In genomic region chr13:66922444-66922843, GRCh38 we compare ENCODE assay signal across 14 cellular contexts.
DNase-seq lines count a peak whose midpoint lies in the region; ATAC-seq and TF ChIP-seq lines count a peak whose summit lies in the region.
"Had no signal": no experiment of that assay in that cellular context is flagged by ENCODE, and none has a peak within 500 bp of the region (broad histone marks: within the 10 kb centered on the region; RNA-seq: fewer than 3 reads in every experiment).

No MANE protein-coding gene starts in this region.

- intact Hi-C loops in mammary epithelial cell (cut with micrococcal nuclease) = no loop called here
- intact Hi-C loops in breast epithelium (cut with DNase I; ENCODE audit: low total_unique reads) = no loop called here

- H3K9ac ChIP-seq in mammary epithelial cell (ENCODE audit: insufficient read depth, low read length) = no peak overlapping the region
- H3K9ac ChIP-seq: BLaER1 had no signal

- H3K27ac ChIP-seq in mammary epithelial cell (ENCODE audit: insufficient read depth, low read depth, low read length) (no peak overlapping the region), breast epithelium (no peak overlapping the region)
- H3K27ac ChIP-seq: BLaER1 had no signal

- H3K36me3 ChIP-seq in mammary epithelial cell (ENCODE audit: insufficient read depth, low read length) (no peaks in the 10 kb centered on the region), breast epithelium (no peaks in the 10 kb centered on the region)
- H3K36me3 ChIP-seq: BLaER1 had no signal

- WGBS in mammary epithelial cell (ENCODE audit: low coverage, missing lambda C conversion rate) = 79% methylated on average over 1 of the region's 1 CpG

- CTCF ChIA-PET in mammary epithelial cell (lab: Charles Lee; ENCODE audit: low non-redundant PET) = no interaction called here

- TF ChIP-seq CTCF in mammary epithelial cell (conservative IDR thresholded peaks at IDR 0.05 in 1 of 2, IDR thresholded peaks at IDR 0.05 in 1 of 2; ENCODE audit: extremely low read depth in 1 of 2, insufficient read depth in 1 of 2, low read depth in 1 of 2, low read length in 2 of 2) (no peak), breast epithelium (IDR thresholded peaks at IDR 0.05) (no peak)

- H3K27me3 Mint-ChIP-seq in activated T-cell treated with anti-CD3 and anti-CD28 coated beads, Interleukin-2, amount 50 U/mL, for 24 hours = no peaks in the 10 kb centered on the region
- H3K27me3 Mint-ChIP-seq: IgD-negative memory B cell had no signal

- H3K4me3 ChIP-seq in mammary epithelial cell (replicated peaks in 1 of 3; ENCODE audit: insufficient read depth in 1 of 3, low read depth in 2 of 3, low read length in 3 of 3) (no peak overlapping the region), breast epithelium (no peak overlapping the region)
- H3K4me3 ChIP-seq: BLaER1, GM23338 had no signal

- H4K20me1 ChIP-seq in mammary epithelial cell (ENCODE audit: insufficient read depth, low read length) = no peaks in the 10 kb centered on the region
- H4K20me1 ChIP-seq: BLaER1 had no signal

- H3K27me3 ChIP-seq in mammary epithelial cell (ENCODE audit: insufficient read depth, low read length) (no peaks in the 10 kb centered on the region), breast epithelium (no peaks in the 10 kb centered on the region)
- H3K27me3 ChIP-seq: BLaER1 had no signal

- dilution Hi-C loops in mammary epithelial cell (cut with HindIII; ENCODE audit: low sequenced_read_pairs) = no loop called here

- no TSS peak for BruUV-seq in mammary epithelial cell (replicated peaks; lab: Mats Ljungman, UMichigan)

- H2AFZ ChIP-seq in mammary epithelial cell (ENCODE audit: low read depth, low read length) = peak overlapping the region; percentile 3
- H2AFZ ChIP-seq: GM23338 had no signal

- in situ Hi-C loops in mammary epithelial cell (cut with MboI; ENCODE audit: low sequenced_read_pairs in 2 of 2) = no loop called here

- DNase-seq in mammary epithelial cell = no peak
- no peak for DNase-seq in breast epithelium (ENCODE audit: low spot score in 2 of 2)
- DNase-seq in NCI-H69 (lab: John Stamatoyannopoulos, UW) = peak; percentile 53
- peak; percentile 45 for DNase-seq in kidney tubule cell (ENCODE audit: low spot score)
- no peak for DNase-seq in iPS-NIHi11 (ENCODE audit: low spot score)
- no peak for DNase-seq in activated T-cell treated with anti-CD3 and anti-CD28 coated beads, Interleukin-2, amount 50 U/mL, for 24 hours
- DNase-seq: 8988T, AML-193, DMS 273 treated with DMSO at 0.1 percent for 48 hours, H7 had no signal

- peaks cover 15% of the 10 kb centered on the region for H3K4me1 ChIP-seq in mammary epithelial cell (ENCODE audit: insufficient read depth, low read length)
- H3K4me1 ChIP-seq in breast epithelium = no peaks in the 10 kb centered on the region
- H3K4me1 ChIP-seq: BLaER1 had no signal

- ATAC-seq in GM18517 (IDR thresholded peaks at IDR 0.05; ENCODE audit: unreplicated experiment) = no peak
- ATAC-seq: GM23338 had no signal

- no peaks in the 10 kb centered on the region for H3K36me3 Mint-ChIP-seq in activated T-cell treated with anti-CD3 and anti-CD28 coated beads, Interleukin-2, amount 50 U/mL, for 24 hours (ENCODE audit: low read depth)

- no peaks in the 10 kb centered on the region for H3K79me2 ChIP-seq in mammary epithelial cell (ENCODE audit: insufficient read depth, low read length)

- H3K9me3 ChIP-seq in mammary epithelial cell (replicated peaks; ENCODE audit: insufficient read depth, low read length) = no peaks in the 10 kb centered on the region
- no peaks in the 10 kb centered on the region for H3K9me3 ChIP-seq in breast epithelium

- H3K27ac Mint-ChIP-seq in activated T-cell treated with anti-CD3 and anti-CD28 coated beads, Interleukin-2, amount 50 U/mL, for 24 hours = no peak overlapping the region
- H3K27ac Mint-ChIP-seq: GM23338, IgD-negative memory B cell had no signal

- H3K4me3 Mint-ChIP-seq in activated T-cell treated with anti-CD3 and anti-CD28 coated beads, Interleukin-2, amount 50 U/mL, for 24 hours = no peak overlapping the region
- H3K4me3 Mint-ChIP-seq: GM23338, IgD-negative memory B cell had no signal

- H3K4me2 ChIP-seq in mammary epithelial cell (ENCODE audit: insufficient read depth, low read depth, low read length) = no peak overlapping the region
- H3K4me2 ChIP-seq: BLaER1, GM23338 had no signal

- TF ChIP-seq POLR2A in breast epithelium (IDR thresholded peaks at IDR 0.05) = no peak

- H3K9me3 Mint-ChIP-seq in activated T-cell treated with anti-CD3 and anti-CD28 coated beads, Interleukin-2, amount 50 U/mL, for 24 hours = peaks cover 3% of the 10 kb centered on the region
- H3K9me3 Mint-ChIP-seq: GM23338 had no signal

- H3K4me1 Mint-ChIP-seq in activated T-cell treated with anti-CD3 and anti-CD28 coated beads, Interleukin-2, amount 50 U/mL, for 24 hours (ENCODE audit: low read depth) = no peaks in the 10 kb centered on the region

Comparison
In these comparisons a context has a peak if more than half of its experiments do, and no peak if none do; other contexts are left out.
1. DNase-seq: peak in NCI-H69 (single experiment) and kidney tubule cell (single experiment); none in mammary epithelial cell (single experiment), breast epithelium (0 of 2), iPS-NIHi11 (single experiment) and activated T-cell treated with anti-CD3 and anti-CD28 coated beads, Interleukin-2, amount 50 U/mL, for 24 hours (single experiment).